Comparison of ENCODE assay signal across 1 cellular context in the genomic region with DNA sequence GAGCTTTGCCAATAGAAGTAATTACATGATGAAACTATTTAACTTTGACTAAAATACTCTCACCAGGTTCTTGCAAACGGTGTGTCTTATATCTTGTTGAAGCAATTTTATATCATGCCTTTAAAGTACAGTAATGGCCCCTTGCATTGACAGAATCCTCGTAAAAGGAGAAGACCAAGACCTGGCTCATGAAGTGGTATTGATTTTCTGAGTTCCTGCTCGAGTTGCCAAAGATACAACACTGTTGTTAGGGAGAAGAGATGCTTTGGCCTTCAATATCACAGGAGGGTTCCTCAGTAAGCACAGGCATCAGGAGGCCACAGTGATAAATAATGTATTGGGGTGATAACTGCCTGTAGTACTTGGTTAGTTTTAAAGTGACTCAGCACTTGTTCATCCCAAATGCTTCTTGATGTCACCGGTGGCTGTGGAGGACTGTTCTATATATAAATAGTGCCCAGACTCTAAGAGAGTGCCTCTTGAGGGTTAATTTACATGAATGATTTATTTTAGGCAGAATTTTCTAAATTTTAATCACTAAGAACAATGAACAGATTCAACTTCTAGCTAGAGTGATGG.
A peak's percentile ranks its signal among the peaks of the same experiment; 100 is the strongest.
TF ChIP-seq lines count a peak whose summit lies in the region.

No MANE protein-coding gene starts in this region.

TF ChIP-seq in HEK293, 187 proteins besides CTCF, POLR2A, EP300 and RAD21 (continued from another document):
- TF ChIP-seq, protein P1, sequence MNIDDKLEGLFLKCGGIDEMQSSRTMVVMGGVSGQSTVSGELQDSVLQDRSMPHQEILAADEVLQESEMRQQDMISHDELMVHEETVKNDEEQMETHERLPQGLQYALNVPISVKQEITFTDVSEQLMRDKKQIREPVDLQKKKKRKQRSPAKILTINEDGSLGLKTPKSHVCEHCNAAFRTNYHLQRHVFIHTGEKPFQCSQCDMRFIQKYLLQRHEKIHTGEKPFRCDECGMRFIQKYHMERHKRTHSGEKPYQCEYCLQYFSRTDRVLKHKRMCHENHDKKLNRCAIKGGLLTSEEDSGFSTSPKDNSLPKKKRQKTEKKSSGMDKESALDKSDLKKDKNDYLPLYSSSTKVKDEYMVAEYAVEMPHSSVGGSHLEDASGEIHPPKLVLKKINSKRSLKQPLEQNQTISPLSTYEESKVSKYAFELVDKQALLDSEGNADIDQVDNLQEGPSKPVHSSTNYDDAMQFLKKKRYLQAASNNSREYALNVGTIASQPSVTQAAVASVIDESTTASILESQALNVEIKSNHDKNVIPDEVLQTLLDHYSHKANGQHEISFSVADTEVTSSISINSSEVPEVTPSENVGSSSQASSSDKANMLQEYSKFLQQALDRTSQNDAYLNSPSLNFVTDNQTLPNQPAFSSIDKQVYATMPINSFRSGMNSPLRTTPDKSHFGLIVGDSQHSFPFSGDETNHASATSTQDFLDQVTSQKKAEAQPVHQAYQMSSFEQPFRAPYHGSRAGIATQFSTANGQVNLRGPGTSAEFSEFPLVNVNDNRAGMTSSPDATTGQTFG (tag by site-specific recombination; IDR thresholded peaks at IDR 0.05; ENCODE audit: borderline replicate concordance): no peak
- TF ChIP-seq ZNF843 (tag by site-specific recombination; IDR thresholded peaks at IDR 0.05) (peak; percentile 41; the same call in 1 of the 2 replicates), ZNF610 (tag by site-specific recombination; IDR thresholded peaks at IDR 0.05; ENCODE audit: borderline replicate concordance) (0 out of 2 replicates have a peak, but pooled peaks have one; percentile 32)
- TF ChIP-seq, protein P2, sequence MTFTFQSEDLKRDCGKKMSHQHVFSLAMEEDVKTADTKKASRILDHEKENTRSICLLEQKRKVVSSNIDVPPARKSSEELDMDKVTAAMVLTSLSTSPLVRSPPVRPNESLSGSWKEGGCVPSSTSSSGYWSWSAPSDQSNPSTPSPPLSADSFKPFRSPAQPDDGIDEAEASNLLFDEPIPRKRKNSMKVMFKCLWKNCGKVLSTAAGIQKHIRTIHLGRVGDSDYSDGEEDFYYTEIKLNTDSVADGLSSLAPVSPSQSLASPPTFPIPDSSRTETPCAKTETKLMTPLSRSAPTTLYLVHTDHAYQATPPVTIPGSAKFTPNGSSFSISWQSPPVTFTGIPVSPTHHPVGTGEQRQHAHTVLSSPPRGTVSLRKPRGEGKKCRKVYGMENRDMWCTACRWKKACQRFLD (tag by site-specific recombination; IDR thresholded peaks at IDR 0.05): no peak
